In genomic region chr10:91307489-91307888, GRCh38 we compare ENCODE assay signal across 16 cellular contexts.
"Had no signal": no experiment of that assay in that cellular context is flagged by ENCODE, and none has a peak within 500 bp of the region (broad histone marks: within the 10 kb centered on the region; RNA-seq: fewer than 3 reads in every experiment).

No MANE protein-coding gene starts in this region.

- H3K27ac Mint-ChIP-seq: activated CD4-positive, alpha-beta memory T cell treated with anti-CD3 and anti-CD28 coated beads, Interleukin-2, amount 10 ng/mL, durations not matched to agents 7 days and 5 days; activated CD8-positive, alpha-beta memory T cell treated with anti-CD3 and anti-CD28 coated beads, Interleukin-2, amount 10 ng/mL, durations not matched to agents 7 days and 5 days; nephron progenitor cell; stimulated activated naive CD8-positive, alpha-beta T cell treated with anti-CD3 and anti-CD28 coated beads, Interleukin-15, amount 100 ng/mL, for 72 hours had no signal

- H3K4me1 Mint-ChIP-seq: activated CD4-positive, alpha-beta memory T cell treated with anti-CD3 and anti-CD28 coated beads, Interleukin-2, amount 10 ng/mL, durations not matched to agents 7 days and 5 days; activated CD8-positive, alpha-beta memory T cell treated with anti-CD3 and anti-CD28 coated beads, Interleukin-2, amount 10 ng/mL, durations not matched to agents 7 days and 5 days; central memory CD8-positive, alpha-beta T cell; nephron progenitor cell; stimulated activated naive CD8-positive, alpha-beta T cell treated with anti-CD3 and anti-CD28 coated beads, Interleukin-15, amount 100 ng/mL, for 72 hours had no signal

- DNase-seq: activated CD4-positive, alpha-beta memory T cell treated with anti-CD3 and anti-CD28 coated beads, Interleukin-2, amount 10 ng/mL, durations not matched to agents 7 days and 5 days; activated CD8-positive, alpha-beta memory T cell treated with anti-CD3 and anti-CD28 coated beads, Interleukin-2, amount 10 ng/mL, durations not matched to agents 7 days and 5 days; activated naive CD4-positive, alpha-beta T cell treated with anti-CD3 and anti-CD28 coated beads, Interleukin-2, amount 50 U/mL, for 16 hours; aorta; brain microvascular endothelial cell; colonic mucosa; erythroblast; foreskin melanocyte; head of caudate nucleus; midbrain; nephron progenitor cell; stimulated activated CD4-positive, alpha-beta T cell treated with anti-CD3 and anti-CD28 coated beads, Interleukin-2, amount 100 ng/mL, for 24 hours; stimulated activated naive CD8-positive, alpha-beta T cell treated with anti-CD3 and anti-CD28 coated beads, Interleukin-15, amount 100 ng/mL, for 72 hours; T-helper 2 cell; transverse colon had no signal

- H3K4me3 Mint-ChIP-seq: activated CD4-positive, alpha-beta memory T cell treated with anti-CD3 and anti-CD28 coated beads, Interleukin-2, amount 10 ng/mL, durations not matched to agents 7 days and 5 days; activated CD8-positive, alpha-beta memory T cell treated with anti-CD3 and anti-CD28 coated beads, Interleukin-2, amount 10 ng/mL, durations not matched to agents 7 days and 5 days; central memory CD8-positive, alpha-beta T cell; nephron progenitor cell; stimulated activated naive CD8-positive, alpha-beta T cell treated with anti-CD3 and anti-CD28 coated beads, Interleukin-15, amount 100 ng/mL, for 72 hours had no signal

- H3K36me3 Mint-ChIP-seq: activated CD8-positive, alpha-beta memory T cell treated with anti-CD3 and anti-CD28 coated beads, Interleukin-2, amount 10 ng/mL, durations not matched to agents 7 days and 5 days had no signal

- ATAC-seq: activated CD8-positive, alpha-beta memory T cell treated with anti-CD3 and anti-CD28 coated beads, Interleukin-2, amount 10 ng/mL, durations not matched to agents 7 days and 5 days; stimulated activated naive CD8-positive, alpha-beta T cell treated with anti-CD3 and anti-CD28 coated beads, Interleukin-15, amount 100 ng/mL, for 72 hours had no signal

- H3K9me3 Mint-ChIP-seq: activated CD4-positive, alpha-beta memory T cell treated with anti-CD3 and anti-CD28 coated beads, Interleukin-2, amount 10 ng/mL, durations not matched to agents 7 days and 5 days; central memory CD8-positive, alpha-beta T cell; nephron progenitor cell; stimulated activated naive CD8-positive, alpha-beta T cell treated with anti-CD3 and anti-CD28 coated beads, Interleukin-15, amount 100 ng/mL, for 72 hours had no signal
